Comparison of ENCODE assay signal across 15 cellular contexts in the genomic region with DNA sequence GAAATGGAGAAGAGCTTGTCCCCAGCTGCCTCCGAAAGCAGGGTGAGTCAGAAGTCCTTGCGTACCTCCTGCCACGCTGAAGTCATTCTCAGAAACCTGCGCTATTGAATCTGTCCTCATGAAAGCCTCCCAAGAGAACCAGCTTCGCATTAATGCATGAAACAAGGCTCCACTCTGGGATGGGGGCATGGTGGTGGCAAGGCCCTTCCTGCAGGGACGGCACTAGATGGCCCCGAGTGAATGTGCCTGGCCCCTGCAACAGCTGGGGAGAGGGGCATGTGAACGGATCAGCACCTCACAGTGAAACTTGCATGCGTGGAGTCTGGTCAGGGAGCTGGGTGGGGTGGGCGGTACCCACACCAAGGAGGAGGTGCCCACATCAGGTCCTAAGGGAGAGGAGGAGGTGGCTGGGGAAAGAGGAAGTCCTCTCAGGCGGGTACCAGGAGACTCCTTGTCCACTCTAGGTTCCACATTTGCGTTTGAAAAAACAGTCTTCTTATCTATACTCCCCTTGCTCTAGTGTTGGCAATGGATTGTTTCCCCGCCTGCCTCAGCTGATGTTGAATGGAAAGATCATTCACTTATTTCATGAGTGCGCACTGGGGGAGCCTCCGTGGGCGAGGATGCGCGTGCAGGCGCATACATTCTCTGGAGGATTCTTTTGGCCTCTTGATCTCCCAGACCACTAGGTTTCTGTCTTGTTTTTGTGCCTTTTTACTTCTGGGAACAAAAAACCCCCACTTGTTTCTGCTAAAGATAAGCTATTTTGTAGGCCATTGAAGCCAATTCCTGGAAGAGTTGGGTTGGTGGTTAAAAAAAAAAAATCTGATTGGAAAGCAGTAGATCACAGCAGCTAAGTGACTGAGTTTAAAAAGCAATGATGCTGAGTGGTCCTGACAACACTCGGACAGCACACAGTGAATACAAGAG.
A peak's percentile ranks its signal among the peaks of the same experiment; 100 is the strongest.
DNase-seq lines count a peak whose midpoint lies in the region; ATAC-seq and TF ChIP-seq lines count a peak whose summit lies in the region.
"Had no signal": no experiment of that assay in that cellular context is flagged by ENCODE, and none has a peak within 500 bp of the region (broad histone marks: within the 10 kb centered on the region; RNA-seq: fewer than 3 reads in every experiment).

No MANE protein-coding gene starts in this region.

- H3K4me1 ChIP-seq in fibroblast of lung (ENCODE audit: control insufficient read depth, extremely low read depth, insufficient read depth, low read length) (no peaks in the 10 kb centered on the region), PC-3 (ENCODE audit: insufficient read depth, low read length) (no peaks in the 10 kb centered on the region)

- peak; percentile 25 to 40 for DNase-seq in stimulated activated CD4-positive, alpha-beta T cell treated with anti-CD3 and anti-CD28 coated beads, Interleukin-15, amount 100 ng/mL, for 48 hours (ENCODE audit: low read depth in 2 of 2)
- no peak for DNase-seq in stimulated activated CD4-positive, alpha-beta T cell treated with anti-CD3 and anti-CD28 coated beads, Interleukin-12 subunit alpha, Interleukin-12 subunit beta, amount 100 ng/mL, for 4 hours
- DNase-seq in UCSD-AML1 (lab: John Stamatoyannopoulos, UW; ENCODE audit: unreplicated experiment) (peak; percentile 19), fibroblast of lung (ENCODE audit: low read depth in 2 of 2) (peak; percentile 25 to 42), PC-3 (no peak), DMS53 (lab: John Stamatoyannopoulos, UW) (no peak), GM13976 (ENCODE audit: low spot score) (no peak)
- DNase-seq: AML-193; DMS79 treated with DMSO at 0.1 percent for 48 hours; endodermal cell; left colon; naive thymus-derived CD8-positive, alpha-beta T cell; NCI-H1694 treated with DMSO at 0.1 percent for 48 hours had no signal

- POLR2A ChIA-PET in PC-3 (lab: Charles Lee; ENCODE audit: unreplicated experiment) = no interaction called here

- H3K4me2 ChIP-seq in fibroblast of lung (ENCODE audit: extremely low read depth, insufficient read depth, low read length) (no peak overlapping the region), PC-3 (ENCODE audit: low read length) (no peak overlapping the region)

- intact Hi-C loops in PC-3 (cut with micrococcal nuclease) = no loop called here

- H3K4me3 ChIP-seq in fibroblast of lung (replicated peaks in 1 of 4; ENCODE audit: control extremely low read depth in 1 of 4, insufficient read depth in 1 of 4, low read depth in 3 of 4, low read length in 4 of 4) (no peak overlapping the region), PC-3 (ENCODE audit: low read length) (no peak overlapping the region)
- H3K4me3 ChIP-seq: SK-N-MC had no signal

- ATAC-seq in PC-3 = no peak
- ATAC-seq in SK-N-SH treated with all-trans-retinoic acid at 6 μM for 48 hours = no peak
- ATAC-seq: left colon; naive thymus-derived CD8-positive, alpha-beta T cell had no signal

- H4K20me1 ChIP-seq in fibroblast of lung (ENCODE audit: control insufficient read depth, extremely low read depth, insufficient read depth, low read length) (no peaks in the 10 kb centered on the region), PC-3 (ENCODE audit: low read length) (no peaks in the 10 kb centered on the region)

- CTCF ChIA-PET in PC-3 (lab: Charles Lee) = no interaction called here

- no peaks in the 10 kb centered on the region for H3F3A ChIP-seq in PC-3 (ENCODE audit: low read length, unreplicated experiment)

- H3K9ac ChIP-seq in fibroblast of lung (ENCODE audit: insufficient read depth, low read length) (no peak overlapping the region), PC-3 (ENCODE audit: low read length) (no peak overlapping the region)

- H2AFZ ChIP-seq in fibroblast of lung (ENCODE audit: low read length) (no peak overlapping the region), PC-3 (ENCODE audit: low read length) (no peak overlapping the region)

- H3K9me3 ChIP-seq in fibroblast of lung (ENCODE audit: control insufficient read depth, insufficient read depth, low read depth, low read length) (no peaks in the 10 kb centered on the region), PC-3 (ENCODE audit: low read length) (no peaks in the 10 kb centered on the region)

- H3K9me2 ChIP-seq in PC-3 (replicated peaks; ENCODE audit: low read length) = no peaks in the 10 kb centered on the region

- H3K27ac ChIP-seq in fibroblast of lung (ENCODE audit: insufficient read depth, low read length) = no peak overlapping the region
- H3K27ac ChIP-seq in PC-3 (ENCODE audit: low read length) = no peak overlapping the region
- H3K27ac ChIP-seq: SK-N-MC had no signal

- BruUV-seq in PC-3 (replicated peaks; lab: Mats Ljungman, UMichigan) = no TSS peak

- in situ Hi-C loops in GM13976 (cut with MboI; ENCODE audit: low sequenced_read_pairs, unreplicated experiment) = no loop called here

- TF ChIP-seq CTCF in fibroblast of lung (conservative IDR thresholded peaks at IDR 0.05 in 1 of 2, IDR thresholded peaks at IDR 0.05 in 1 of 2; ENCODE audit: low read depth in 1 of 2, low read length in 2 of 2) (no peak), PC-3 (conservative IDR thresholded peaks at IDR 0.05; ENCODE audit: low read depth, low read length) (no peak), GM13976 (IDR thresholded peaks at IDR 0.05; ENCODE audit: borderline replicate concordance, control extremely low read depth, extremely low read depth, insufficient read depth, missing control alignments) (no peak)

- H3K27me3 ChIP-seq in fibroblast of lung (ENCODE audit: control insufficient read depth, insufficient read depth, low read length) = no peaks in the 10 kb centered on the region
- H3K27me3 ChIP-seq in PC-3 (ENCODE audit: low read length) = no peaks in the 10 kb centered on the region

- H3K79me2 ChIP-seq in fibroblast of lung (ENCODE audit: control insufficient read depth, insufficient read depth, low read length) (no peaks in the 10 kb centered on the region), PC-3 (ENCODE audit: low read length) (no peaks in the 10 kb centered on the region)

- H3K36me3 ChIP-seq in fibroblast of lung (ENCODE audit: control insufficient read depth, insufficient read depth, low read length) (no peaks in the 10 kb centered on the region), PC-3 (ENCODE audit: low read depth, low read length) (no peaks in the 10 kb centered on the region)

TF ChIP-seq in SK-N-SH treated with all-trans-retinoic acid at 6 μM for 48 hours, 23 proteins besides CTCF, POLR2A, EP300 and RAD21:
- TF ChIP-seq OSR1 (CRISPR knock-in tag; IDR thresholded peaks at IDR 0.05) (no peak), ZC3H10 (CRISPR knock-in tag; IDR thresholded peaks at IDR 0.05) (no peak), ZFP30 (CRISPR knock-in tag; IDR thresholded peaks at IDR 0.05) (no peak), TCF4 (CRISPR knock-in tag; IDR thresholded peaks at IDR 0.05; ENCODE audit: borderline replicate concordance) (no peak)

Comparison
In these comparisons a context has a peak if more than half of its experiments do, and no peak if none do; other contexts are left out.
1. DNase-seq: peak in stimulated activated CD4-positive, alpha-beta T cell treated with anti-CD3 and anti-CD28 coated beads, Interleukin-15, amount 100 ng/mL, for 48 hours (2 of 2), UCSD-AML1 (single experiment) and fibroblast of lung (2 of 2); none in stimulated activated CD4-positive, alpha-beta T cell treated with anti-CD3 and anti-CD28 coated beads, Interleukin-12 subunit alpha, Interleukin-12 subunit beta, amount 100 ng/mL, for 4 hours (single experiment), PC-3 (single experiment), DMS53 (single experiment) and GM13976 (single experiment).